Comparison of ENCODE assay signal across 1 cellular context in genomic region chr1:11719313-11720032, GRCh38.
TF ChIP-seq lines count a peak whose summit lies in the region.

No MANE protein-coding gene starts in this region.

TF ChIP-seq in HepG2, 621 proteins besides CTCF, POLR2A, EP300 and RAD21 (continued from another document and continues in another):
- TF ChIP-seq ZNF879 (CRISPR knock-in tag; IDR thresholded peaks at IDR 0.05) (no peak), SAFB2 (CRISPR knock-in tag; IDR thresholded peaks at IDR 0.05; ENCODE audit: borderline replicate concordance, low read depth) (no peak), TAF1 (CRISPR knock-in tag; IDR thresholded peaks at IDR 0.05) (no peak), HCFC1 (IDR thresholded peaks at IDR 0.05; ENCODE audit: low read depth, low read length) (no peak), ZNF101 (CRISPR knock-in tag; IDR thresholded peaks at IDR 0.05; ENCODE audit: borderline replicate concordance, low read depth) (no peak), ZNF501 (CRISPR knock-in tag; IDR thresholded peaks at IDR 0.05) (peak; percentile 62), RCOR2 (CRISPR knock-in tag; IDR thresholded peaks at IDR 0.05) (no peak), NRL (CRISPR knock-in tag; IDR thresholded peaks at IDR 0.05; ENCODE audit: borderline replicate concordance) (no peak; the same call in 1 of the 2 replicates), ZEB1 (IDR thresholded peaks at IDR 0.05; ENCODE audit: insufficient replicate concordance, low read depth) (no peak), ZNF552 (CRISPR knock-in tag; IDR thresholded peaks at IDR 0.05; ENCODE audit: borderline replicate concordance) (no peak), FOSL1 (CRISPR knock-in tag; IDR thresholded peaks at IDR 0.05; ENCODE audit: borderline replicate concordance) (no peak), RBM22 (optimal IDR thresholded peaks at IDR 0.05; ENCODE audit: low read length) (no peak), PHF21A (CRISPR knock-in tag; IDR thresholded peaks at IDR 0.05) (no peak), ZBTB8A (CRISPR knock-in tag; IDR thresholded peaks at IDR 0.05; ENCODE audit: borderline replicate concordance, low read depth) (no peak), SPEN (CRISPR knock-in tag; IDR thresholded peaks at IDR 0.05; ENCODE audit: low read depth) (no peak), XRCC5 (optimal IDR thresholded peaks at IDR 0.05; ENCODE audit: low read length) (no peak), PHF8 (CRISPR knock-in tag; IDR thresholded peaks at IDR 0.05) (no peak; the same call in 1 of the 2 replicates), ZFP41 (CRISPR knock-in tag; IDR thresholded peaks at IDR 0.05; ENCODE audit: borderline replicate concordance) (0 out of 2 replicates have a peak, but pooled peaks have one; percentile 48), ZKSCAN8 (CRISPR knock-in tag; IDR thresholded peaks at IDR 0.05; ENCODE audit: borderline replicate concordance) (no peak), GATAD2A (CRISPR knock-in tag; IDR thresholded peaks at IDR 0.05) (0 out of 2 replicates have a peak, but pooled peaks have one; percentile 25), ZNF792 (CRISPR knock-in tag; IDR thresholded peaks at IDR 0.05) (no peak), ZNF761 (CRISPR knock-in tag; conservative IDR thresholded peaks at IDR 0.05) (0 out of 2 replicates have a peak, but pooled peaks have one; percentile 40), PRDM15 (CRISPR knock-in tag; IDR thresholded peaks at IDR 0.05) (no peak), NAIF1 (CRISPR knock-in tag; IDR thresholded peaks at IDR 0.05; ENCODE audit: borderline replicate concordance) (no peak), ZNF333 (CRISPR knock-in tag; IDR thresholded peaks at IDR 0.05; ENCODE audit: borderline replicate concordance) (0 out of 2 replicates have a peak, but pooled peaks have one; percentile 33), BATF2 (CRISPR knock-in tag; IDR thresholded peaks at IDR 0.05) (no peak), HNRNPLL (IDR thresholded peaks at IDR 0.05; ENCODE audit: low read depth, low read length, poor library complexity, severe bottlenecking) (peak; percentile 31), CCDC6 (CRISPR knock-in tag; IDR thresholded peaks at IDR 0.05) (peak; percentile 30; the same call in 1 of the 2 replicates), ZBTB46 (CRISPR knock-in tag; IDR thresholded peaks at IDR 0.05; ENCODE audit: borderline replicate concordance) (no peak), ZNF230 (CRISPR knock-in tag; IDR thresholded peaks at IDR 0.05) (no peak), ZFP90 (CRISPR knock-in tag; IDR thresholded peaks at IDR 0.05; ENCODE audit: borderline replicate concordance) (no peak), ZNF75D (CRISPR knock-in tag; IDR thresholded peaks at IDR 0.05; ENCODE audit: borderline replicate concordance) (no peak), MAFK (conservative IDR thresholded peaks at IDR 0.05 in 1 of 2, IDR thresholded peaks at IDR 0.05 in 1 of 2; ENCODE audit: low read length in 2 of 2) (no peak), KLF16 (CRISPR knock-in tag; IDR thresholded peaks at IDR 0.05) (no peak), YEATS4 (CRISPR knock-in tag; IDR thresholded peaks at IDR 0.05; ENCODE audit: borderline replicate concordance) (no peak), SETDB1 (CRISPR knock-in tag; IDR thresholded peaks at IDR 0.05; ENCODE audit: borderline replicate concordance) (no peak), ZNF605 (CRISPR knock-in tag; IDR thresholded peaks at IDR 0.05) (peak; percentile 52; the same call in 1 of the 2 replicates), POLR2G (IDR thresholded peaks at IDR 0.05; ENCODE audit: low read depth, low read length) (no peak), ATF7-NPFF (CRISPR knock-in tag; IDR thresholded peaks at IDR 0.05; ENCODE audit: low read depth) (no peak), YY1 (IDR thresholded peaks at IDR 0.05; ENCODE audit: insufficient read depth, insufficient replicate concordance, low read depth, low read length) (peak; percentile 27), HOXA9 (CRISPR knock-in tag; IDR thresholded peaks at IDR 0.05; ENCODE audit: borderline replicate concordance) (no peak), GTF3A (CRISPR knock-in tag; conservative IDR thresholded peaks at IDR 0.05) (no peak), EZH2 (conservative IDR thresholded peaks at IDR 0.05; ENCODE audit: low read depth, low read length) (no peak), GRHL1 (CRISPR knock-in tag; conservative IDR thresholded peaks at IDR 0.05) (no peak), POGZ (CRISPR knock-in tag; IDR thresholded peaks at IDR 0.05) (no peak), HHEX (CRISPR knock-in tag; IDR thresholded peaks at IDR 0.05) (no peak), CBX5 (CRISPR knock-in tag; IDR thresholded peaks at IDR 0.05; ENCODE audit: borderline replicate concordance) (no peak), ZNF331 (CRISPR knock-in tag; IDR thresholded peaks at IDR 0.05) (no peak), NR2C2 (CRISPR knock-in tag; IDR thresholded peaks at IDR 0.05; ENCODE audit: borderline replicate concordance) (no peak), ZFX (CRISPR knock-in tag; IDR thresholded peaks at IDR 0.05; ENCODE audit: low read depth) (0 out of 2 replicates have a peak, but pooled peaks have one; percentile 16), NCOA2 (CRISPR knock-in tag; IDR thresholded peaks at IDR 0.05) (no peak), MTA1 (CRISPR knock-in tag; IDR thresholded peaks at IDR 0.05; ENCODE audit: borderline replicate concordance) (peak; percentile 71; the same call in 1 of the 2 replicates)
- TF ChIP-seq, protein P1, sequence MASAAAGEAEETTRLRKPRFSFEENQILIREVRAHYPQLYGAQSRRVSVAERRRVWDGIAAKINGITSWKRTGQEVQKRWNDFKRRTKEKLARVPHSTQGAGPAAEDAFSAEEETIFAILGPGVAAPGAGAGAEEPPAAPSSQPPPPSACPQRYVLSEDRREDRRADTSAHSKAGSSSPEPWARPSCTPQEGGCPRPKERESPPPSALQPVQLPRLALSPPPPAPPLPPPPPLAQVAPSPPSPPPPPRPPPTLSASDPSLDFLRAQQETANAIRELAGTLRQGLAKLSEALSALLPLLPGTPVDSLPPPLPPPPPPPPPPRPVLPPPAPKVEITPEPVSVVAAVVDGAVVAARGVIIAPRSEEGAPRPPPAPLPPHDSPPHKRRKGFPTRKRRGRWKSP (CRISPR knock-in tag; IDR thresholded peaks at IDR 0.05) = no peak
- TF ChIP-seq, protein P2, sequence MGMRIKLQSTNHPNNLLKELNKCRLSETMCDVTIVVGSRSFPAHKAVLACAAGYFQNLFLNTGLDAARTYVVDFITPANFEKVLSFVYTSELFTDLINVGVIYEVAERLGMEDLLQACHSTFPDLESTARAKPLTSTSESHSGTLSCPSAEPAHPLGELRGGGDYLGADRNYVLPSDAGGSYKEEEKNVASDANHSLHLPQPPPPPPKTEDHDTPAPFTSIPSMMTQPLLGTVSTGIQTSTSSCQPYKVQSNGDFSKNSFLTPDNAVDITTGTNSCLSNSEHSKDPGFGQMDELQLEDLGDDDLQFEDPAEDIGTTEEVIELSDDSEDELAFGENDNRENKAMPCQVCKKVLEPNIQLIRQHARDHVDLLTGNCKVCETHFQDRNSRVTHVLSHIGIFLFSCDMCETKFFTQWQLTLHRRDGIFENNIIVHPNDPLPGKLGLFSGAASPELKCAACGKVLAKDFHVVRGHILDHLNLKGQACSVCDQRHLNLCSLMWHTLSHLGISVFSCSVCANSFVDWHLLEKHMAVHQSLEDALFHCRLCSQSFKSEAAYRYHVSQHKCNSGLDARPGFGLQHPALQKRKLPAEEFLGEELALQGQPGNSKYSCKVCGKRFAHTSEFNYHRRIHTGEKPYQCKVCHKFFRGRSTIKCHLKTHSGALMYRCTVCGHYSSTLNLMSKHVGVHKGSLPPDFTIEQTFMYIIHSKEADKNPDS (CRISPR knock-in tag; IDR thresholded peaks at IDR 0.05) = no peak
- TF ChIP-seq, protein P3, sequence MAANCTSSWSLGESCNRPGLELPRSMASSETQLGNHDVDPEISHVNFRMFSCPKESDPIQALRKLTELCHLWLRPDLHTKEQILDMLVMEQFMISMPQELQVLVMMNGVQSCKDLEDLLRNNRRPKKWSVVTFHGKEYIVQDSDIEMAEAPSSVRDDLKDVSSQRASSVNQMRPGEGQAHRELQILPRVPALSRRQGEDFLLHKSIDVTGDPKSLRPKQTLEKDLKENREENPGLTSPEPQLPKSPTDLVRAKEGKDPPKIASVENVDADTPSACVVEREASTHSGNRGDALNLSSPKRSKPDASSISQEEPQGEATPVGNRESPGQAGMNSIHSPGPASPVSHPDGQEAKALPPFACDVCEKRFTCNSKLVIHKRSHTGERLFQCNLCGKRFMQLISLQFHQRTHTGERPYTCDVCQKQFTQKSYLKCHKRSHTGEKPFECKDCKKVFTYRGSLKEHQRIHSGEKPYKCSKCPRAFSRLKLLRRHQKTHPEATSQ (CRISPR knock-in tag; IDR thresholded peaks at IDR 0.05; ENCODE audit: borderline replicate concordance) = no peak
- TF ChIP-seq, protein P4, sequence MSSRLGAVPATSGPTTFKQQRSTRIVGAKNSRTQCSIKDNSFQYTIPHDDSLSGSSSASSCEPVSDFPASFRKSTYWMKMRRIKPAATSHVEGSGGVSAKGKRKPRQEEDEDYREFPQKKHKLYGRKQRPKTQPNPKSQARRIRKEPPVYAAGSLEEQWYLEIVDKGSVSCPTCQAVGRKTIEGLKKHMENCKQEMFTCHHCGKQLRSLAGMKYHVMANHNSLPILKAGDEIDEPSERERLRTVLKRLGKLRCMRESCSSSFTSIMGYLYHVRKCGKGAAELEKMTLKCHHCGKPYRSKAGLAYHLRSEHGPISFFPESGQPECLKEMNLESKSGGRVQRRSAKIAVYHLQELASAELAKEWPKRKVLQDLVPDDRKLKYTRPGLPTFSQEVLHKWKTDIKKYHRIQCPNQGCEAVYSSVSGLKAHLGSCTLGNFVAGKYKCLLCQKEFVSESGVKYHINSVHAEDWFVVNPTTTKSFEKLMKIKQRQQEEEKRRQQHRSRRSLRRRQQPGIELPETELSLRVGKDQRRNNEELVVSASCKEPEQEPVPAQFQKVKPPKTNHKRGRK (CRISPR knock-in tag; IDR thresholded peaks at IDR 0.05) = no peak
- TF ChIP-seq, protein P5, sequence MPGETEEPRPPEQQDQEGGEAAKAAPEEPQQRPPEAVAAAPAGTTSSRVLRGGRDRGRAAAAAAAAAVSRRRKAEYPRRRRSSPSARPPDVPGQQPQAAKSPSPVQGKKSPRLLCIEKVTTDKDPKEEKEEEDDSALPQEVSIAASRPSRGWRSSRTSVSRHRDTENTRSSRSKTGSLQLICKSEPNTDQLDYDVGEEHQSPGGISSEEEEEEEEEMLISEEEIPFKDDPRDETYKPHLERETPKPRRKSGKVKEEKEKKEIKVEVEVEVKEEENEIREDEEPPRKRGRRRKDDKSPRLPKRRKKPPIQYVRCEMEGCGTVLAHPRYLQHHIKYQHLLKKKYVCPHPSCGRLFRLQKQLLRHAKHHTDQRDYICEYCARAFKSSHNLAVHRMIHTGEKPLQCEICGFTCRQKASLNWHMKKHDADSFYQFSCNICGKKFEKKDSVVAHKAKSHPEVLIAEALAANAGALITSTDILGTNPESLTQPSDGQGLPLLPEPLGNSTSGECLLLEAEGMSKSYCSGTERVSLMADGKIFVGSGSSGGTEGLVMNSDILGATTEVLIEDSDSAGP (CRISPR knock-in tag; IDR thresholded peaks at IDR 0.05; ENCODE audit: borderline replicate concordance) = peak; percentile 65; the same call in 1 of the 2 replicates
